In genomic region chr4:24226018-24226417, GRCh38 we compare ENCODE assay signal across 23 cellular contexts.
A peak's percentile ranks its signal among the peaks of the same experiment; 100 is the strongest.
DNase-seq lines count a peak whose midpoint lies in the region; ATAC-seq, FAIRE-seq and TF ChIP-seq lines count a peak whose summit lies in the region.
"Had no signal": no experiment of that assay in that cellular context is flagged by ENCODE, and none has a peak within 500 bp of the region (broad histone marks: within the 10 kb centered on the region; RNA-seq: fewer than 3 reads in every experiment).

No MANE protein-coding gene starts in this region.

- intact Hi-C loops in right lobe of liver (cut with DNase I) (no loop called here), HepG2 (cut with micrococcal nuclease; ENCODE audit: unreplicated experiment) (no loop called here)

- no TSS peak for BruUV-seq in HepG2 (replicated peaks; lab: Mats Ljungman, UMichigan)

- ATAC-seq in right lobe of liver (no peak), HepG2 (no peak), GM21515 (IDR thresholded peaks at IDR 0.05; ENCODE audit: unreplicated experiment) (no peak)
- ATAC-seq: PC-3 had no signal

- H3K27ac ChIP-seq in right lobe of liver (peak overlapping the region; percentile 5 to 77 (median 8)), HepG2 (ENCODE audit: extremely low read length, insufficient read depth, low read length) (no peak overlapping the region)
- H3K27ac ChIP-seq: 22Rv1, breast epithelium, C4-2B, neutrophil, uterus had no signal

- FAIRE-seq in HepG2 (lab: Jason Lieb, UNC) (no peak), bronchial epithelial cell (lab: Jason Lieb, UNC) (peak; percentile 43), urothelium cell line (lab: Jason Lieb, UNC) (no peak)
- FAIRE-seq: D721Med had no signal

- TF ChIP-seq EP300 in HepG2 (IDR thresholded peaks at IDR 0.05; ENCODE audit: low read depth in 2 of 2, low read length in 2 of 2) (no peak), HepG2 (CRISPR knock-in tag; IDR thresholded peaks at IDR 0.05; ENCODE audit: borderline replicate concordance) (no peak)

- peaks cover 0 to 51% (median 14%) of the 10 kb centered on the region in 4 donors for H3K4me1 ChIP-seq in right lobe of liver
- no peaks in the 10 kb centered on the region for H3K4me1 ChIP-seq in HepG2 (ENCODE audit: insufficient read depth, low read length)
- H3K4me1 ChIP-seq: breast epithelium, uterus had no signal

- H3K79me2 ChIP-seq in HepG2 (ENCODE audit: insufficient read depth, low read length) = no peaks in the 10 kb centered on the region

- no peak overlapping the region for H3K4me2 ChIP-seq in HepG2 (ENCODE audit: low read depth, low read length)

- no peaks in the 10 kb centered on the region for H4K20me1 ChIP-seq in HepG2 (ENCODE audit: insufficient read depth, low read length)

- POLR2A ChIA-PET in HepG2 (lab: Yijun Ruan, JAX) = no interaction called here

- H2AFZ ChIP-seq in HepG2 (ENCODE audit: low read length) = no peak overlapping the region

- no peak overlapping the region for H3K9ac ChIP-seq in HepG2 (ENCODE audit: insufficient read depth, low read depth, low read length)

- H3K36me3 ChIP-seq in right lobe of liver (no peaks in the 10 kb centered on the region), HepG2 (replicated peaks in 1 of 2; ENCODE audit: control insufficient read depth in 1 of 2, insufficient read depth in 2 of 2, low read length in 2 of 2) (no peaks in the 10 kb centered on the region), bronchial epithelial cell (ENCODE audit: control insufficient read depth, insufficient read depth, low read length) (no peaks in the 10 kb centered on the region)
- H3K36me3 ChIP-seq: breast epithelium, neutrophil, uterus had no signal

- H3K4me3 ChIP-seq in right lobe of liver (no peak overlapping the region), HepG2 (replicated peaks in 1 of 3; ENCODE audit: insufficient read depth in 1 of 3, low read depth in 2 of 3, low read length in 3 of 3) (no peak overlapping the region), bronchial epithelial cell (ENCODE audit: low read depth, low read length) (no peak overlapping the region)
- H3K4me3 ChIP-seq: uterus had no signal

- CTCF ChIA-PET in HepG2 (lab: Yijun Ruan, JAX; ENCODE audit: low intra/inter-chr PET ratio, low total read pairs) = no interaction called here

- TF ChIP-seq RAD21 in HepG2 (CRISPR knock-in tag; IDR thresholded peaks at IDR 0.05) = no peak

- no peak for TF ChIP-seq POLR2A in right lobe of liver (IDR thresholded peaks at IDR 0.05)
- TF ChIP-seq POLR2A in HepG2 (IDR thresholded peaks at IDR 0.05; ENCODE audit: insufficient read depth in 1 of 2, low read depth in 2 of 2, low read length in 2 of 2) = no peak

- DNase-seq in right lobe of liver (no peak), HepG2 (ENCODE audit: low spot score) (no peak), bronchial epithelial cell (ENCODE audit: low read depth) (no peak), glomerular visceral epithelial cell (ENCODE audit: extremely low spot score) (peak; percentile 1), urothelium cell line (ENCODE audit: low spot score) (peak; percentile 3), SHP77 treated with DMSO at 0.1 percent for 48 hours (lab: John Stamatoyannopoulos, UW) (no peak)
- DNase-seq in activated CD4-positive, alpha-beta T cell treated with anti-CD3 and anti-CD28 coated beads, Interleukin-2, amount 50 U/mL, for 1 hour = no peak
- DNase-seq: activated CD4-positive, alpha-beta T cell treated with anti-CD3 and anti-CD28 coated beads, Interleukin-2, amount 10 ng/mL, durations not matched to agents 24 days and 14 days; activated CD8-positive, alpha-beta memory T cell treated with anti-CD3 and anti-CD28 coated beads, Interleukin-2, amount 50 U/mL, for 4 hours; activated naive CD8-positive, alpha-beta T cell treated with anti-CD3 and anti-CD28 coated beads, Interleukin-2, amount 10 ng/mL, durations not matched to agents 7 days and 5 days; erythroblast; NCI-H1436 treated with DMSO at 0.1 percent for 48 hours; NCI-H748 treated with DMSO at 0.1 percent for 48 hours; PC-3; SIG-M5; T-helper 1 cell; uterus had no signal

- no peaks in the 10 kb centered on the region for H3K9me3 ChIP-seq in right lobe of liver
- no peaks in the 10 kb centered on the region for H3K9me3 ChIP-seq in HepG2 (ENCODE audit: low read length)
- H3K9me3 ChIP-seq: breast epithelium, neutrophil, uterus had no signal

- no peaks in the 10 kb centered on the region for H3K27me3 ChIP-seq in right lobe of liver
- no peaks in the 10 kb centered on the region for H3K27me3 ChIP-seq in HepG2 (ENCODE audit: control insufficient read depth in 1 of 2, insufficient read depth in 2 of 2, low read length in 2 of 2)
- no peaks in the 10 kb centered on the region for H3K27me3 ChIP-seq in bronchial epithelial cell (ENCODE audit: control insufficient read depth, insufficient read depth, low read length)
- H3K27me3 ChIP-seq: breast epithelium, neutrophil, uterus had no signal

- 62% methylated on average over 8 of the region's 10 CpGs for WGBS in right lobe of liver (ENCODE audit: insufficient coverage, low coverage, low lambda C conversion rate, missing lambda C conversion rate)
- WGBS in HepG2 (ENCODE audit: low lambda C conversion rate) = 49% methylated on average over 10 of the region's 10 CpGs

- in situ Hi-C loops in HepG2 (cut with HindIII; ENCODE audit: extremely low pct_ligation_motif_present, low pct_unique_long_range_greater_than_20kb) = no loop called here

- TF ChIP-seq CTCF in right lobe of liver (IDR thresholded peaks at IDR 0.05) = no peak
- TF ChIP-seq CTCF in HepG2 (CRISPR knock-in tag; IDR thresholded peaks at IDR 0.05) = no peak
- no peak for TF ChIP-seq CTCF in bronchial epithelial cell (IDR thresholded peaks at IDR 0.05; ENCODE audit: insufficient read depth, low read length, severe bottlenecking)

TF ChIP-seq in HepG2, 621 proteins besides CTCF, POLR2A, EP300 and RAD21 (continues in another document):
- TF ChIP-seq NR2F2 (IDR thresholded peaks at IDR 0.05; ENCODE audit: borderline replicate concordance, low read depth) = no peak
- TF ChIP-seq RARA (CRISPR knock-in tag; IDR thresholded peaks at IDR 0.05) = no peak
- no peak for TF ChIP-seq KMT2B (CRISPR knock-in tag; IDR thresholded peaks at IDR 0.05)
- no peak for TF ChIP-seq TERF1 (CRISPR knock-in tag; IDR thresholded peaks at IDR 0.05)
- TF ChIP-seq PREB (CRISPR knock-in tag; IDR thresholded peaks at IDR 0.05) = no peak
- TF ChIP-seq, protein P1, sequence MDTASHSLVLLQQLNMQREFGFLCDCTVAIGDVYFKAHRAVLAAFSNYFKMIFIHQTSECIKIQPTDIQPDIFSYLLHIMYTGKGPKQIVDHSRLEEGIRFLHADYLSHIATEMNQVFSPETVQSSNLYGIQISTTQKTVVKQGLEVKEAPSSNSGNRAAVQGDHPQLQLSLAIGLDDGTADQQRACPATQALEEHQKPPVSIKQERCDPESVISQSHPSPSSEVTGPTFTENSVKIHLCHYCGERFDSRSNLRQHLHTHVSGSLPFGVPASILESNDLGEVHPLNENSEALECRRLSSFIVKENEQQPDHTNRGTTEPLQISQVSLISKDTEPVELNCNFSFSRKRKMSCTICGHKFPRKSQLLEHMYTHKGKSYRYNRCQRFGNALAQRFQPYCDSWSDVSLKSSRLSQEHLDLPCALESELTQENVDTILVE (CRISPR knock-in tag; IDR thresholded peaks at IDR 0.05) = no peak
- TF ChIP-seq ARID4A (CRISPR knock-in tag; IDR thresholded peaks at IDR 0.05; ENCODE audit: borderline replicate concordance) = no peak
- TF ChIP-seq PHF20 (CRISPR knock-in tag; IDR thresholded peaks at IDR 0.05) = no peak
- TF ChIP-seq ZNF333 (CRISPR knock-in tag; IDR thresholded peaks at IDR 0.05; ENCODE audit: borderline replicate concordance) = no peak

Comparison
In these comparisons a context has a peak if more than half of its experiments do, and no peak if none do; other contexts are left out.
1. DNase-seq: peak in glomerular visceral epithelial cell (single experiment) and urothelium cell line (single experiment); none in right lobe of liver (0 of 3), HepG2 (single experiment), bronchial epithelial cell (single experiment), SHP77 treated with DMSO at 0.1 percent for 48 hours (single experiment) and activated CD4-positive, alpha-beta T cell treated with anti-CD3 and anti-CD28 coated beads, Interleukin-2, amount 50 U/mL, for 1 hour (single experiment).